1 cellular context compared by ENCODE assay signal in the genomic region with DNA sequence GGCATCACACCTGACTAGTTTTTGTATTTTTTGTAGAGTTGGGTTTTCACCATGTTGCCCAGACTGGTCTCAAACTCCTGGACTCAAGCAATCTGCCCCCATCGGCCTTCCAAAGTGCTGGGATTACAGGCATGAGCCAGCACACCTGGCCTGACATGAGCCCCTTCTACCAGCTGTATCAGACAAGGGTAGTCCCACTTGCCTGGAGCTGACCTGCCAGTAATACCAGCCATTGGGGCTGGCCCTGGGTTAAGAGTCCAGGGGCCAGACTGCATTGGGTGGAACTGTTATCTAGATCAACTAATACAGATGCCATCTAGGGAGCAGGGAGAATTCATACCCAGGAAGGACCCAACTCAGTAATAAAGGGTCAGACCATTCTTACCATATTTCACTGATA.
TF ChIP-seq lines count a peak whose summit lies in the region.

No MANE protein-coding gene starts in this region.

TF ChIP-seq in HepG2, 621 proteins besides CTCF, POLR2A, EP300 and RAD21 (continued from another document):
- TF ChIP-seq, protein P1, sequence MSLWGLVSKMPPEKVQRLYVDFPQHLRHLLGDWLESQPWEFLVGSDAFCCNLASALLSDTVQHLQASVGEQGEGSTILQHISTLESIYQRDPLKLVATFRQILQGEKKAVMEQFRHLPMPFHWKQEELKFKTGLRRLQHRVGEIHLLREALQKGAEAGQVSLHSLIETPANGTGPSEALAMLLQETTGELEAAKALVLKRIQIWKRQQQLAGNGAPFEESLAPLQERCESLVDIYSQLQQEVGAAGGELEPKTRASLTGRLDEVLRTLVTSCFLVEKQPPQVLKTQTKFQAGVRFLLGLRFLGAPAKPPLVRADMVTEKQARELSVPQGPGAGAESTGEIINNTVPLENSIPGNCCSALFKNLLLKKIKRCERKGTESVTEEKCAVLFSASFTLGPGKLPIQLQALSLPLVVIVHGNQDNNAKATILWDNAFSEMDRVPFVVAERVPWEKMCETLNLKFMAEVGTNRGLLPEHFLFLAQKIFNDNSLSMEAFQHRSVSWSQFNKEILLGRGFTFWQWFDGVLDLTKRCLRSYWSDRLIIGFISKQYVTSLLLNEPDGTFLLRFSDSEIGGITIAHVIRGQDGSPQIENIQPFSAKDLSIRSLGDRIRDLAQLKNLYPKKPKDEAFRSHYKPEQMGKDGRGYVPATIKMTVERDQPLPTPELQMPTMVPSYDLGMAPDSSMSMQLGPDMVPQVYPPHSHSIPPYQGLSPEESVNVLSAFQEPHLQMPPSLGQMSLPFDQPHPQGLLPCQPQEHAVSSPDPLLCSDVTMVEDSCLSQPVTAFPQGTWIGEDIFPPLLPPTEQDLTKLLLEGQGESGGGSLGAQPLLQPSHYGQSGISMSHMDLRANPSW (CRISPR knock-in tag; IDR thresholded peaks at IDR 0.05; ENCODE audit: borderline replicate concordance): no peak
